Comparison of ENCODE assay signal across 14 cellular contexts in genomic region chr11:84549221-84549620, GRCh38.
DNase-seq lines count a peak whose midpoint lies in the region; ATAC-seq and TF ChIP-seq lines count a peak whose summit lies in the region.
"Had no signal": no experiment of that assay in that cellular context is flagged by ENCODE, and none has a peak within 500 bp of the region (broad histone marks: within the 10 kb centered on the region; RNA-seq: fewer than 3 reads in every experiment).

No MANE protein-coding gene starts in this region.

- TF ChIP-seq CTCF in GM12864 (IDR thresholded peaks at IDR 0.05; ENCODE audit: low read depth, low read length, missing control alignments) (no peak), activated B cell treated with CpG ODN at 0.5 μM for 24 hours (IDR thresholded peaks at IDR 0.05) (no peak), body of pancreas (IDR thresholded peaks at IDR 0.05) (no peak)

- TF ChIP-seq POLR2A in erythroblast (IDR thresholded peaks at IDR 0.05; ENCODE audit: low read length) (no peak), body of pancreas (IDR thresholded peaks at IDR 0.05) (no peak)

- no peaks in the 10 kb centered on the region for H3K9me3 Mint-ChIP-seq in activated B cell treated with CpG ODN at 0.5 μM for 24 hours
- H3K9me3 Mint-ChIP-seq: GM23338 had no signal

- CTCF ChIA-PET in activated B cell treated with CpG ODN at 0.5 μM for 24 hours (lab: Charles Lee), result interaction anchor here (0.8 to 2.1 kb wide), 2 partner anchors 10 to 14 kb away, joined by 3 to 7 read pairs; no protein-coding TSS in a partner anchor

- ATAC-seq in GM21390 (IDR thresholded peaks at IDR 0.05; ENCODE audit: unreplicated experiment), result peak; percentile 95
- ATAC-seq in HG03097 (IDR thresholded peaks at IDR 0.05; ENCODE audit: low FRiP score, unreplicated experiment), result peak; percentile 93
- peak; percentile 91 for ATAC-seq in activated B cell treated with CpG ODN at 0.5 μM for 24 hours (ENCODE audit: low read depth)
- no peak for ATAC-seq in body of pancreas
- ATAC-seq: CD8-positive, alpha-beta T cell; GM23338; heart right ventricle; natural killer cell had no signal

- H3K9me3 ChIP-seq in body of pancreas, result no peaks in the 10 kb centered on the region
- H3K9me3 ChIP-seq: heart right ventricle had no signal

- no peaks in the 10 kb centered on the region for H3K36me3 ChIP-seq in body of pancreas (replicated peaks in 1 of 2; ENCODE audit: insufficient read depth in 1 of 2, low read depth in 2 of 2)
- H3K36me3 ChIP-seq: heart right ventricle had no signal

- peak overlapping the region; percentile 69 for H3K27ac Mint-ChIP-seq in activated B cell treated with CpG ODN at 0.5 μM for 24 hours
- H3K27ac Mint-ChIP-seq: CD8-positive, alpha-beta T cell; GM23338; natural killer cell had no signal

- DNase-seq in GM12864 (ENCODE audit: low read depth), result peak; percentile 43
- no peak for DNase-seq in activated B cell treated with CpG ODN at 0.5 μM for 24 hours
- no peak for DNase-seq in erythroblast (lab: John Stamatoyannopoulos, UW)
- no peak for DNase-seq in NCI-H2107 treated with DMSO at 0.1 percent for 48 hours (lab: John Stamatoyannopoulos, UW; ENCODE audit: unreplicated experiment)
- no peak for DNase-seq in NCI-H146 treated with DMSO at 0.1 percent for 48 hours (lab: John Stamatoyannopoulos, UW; ENCODE audit: unreplicated experiment)
- DNase-seq in body of pancreas, result no peak
- DNase-seq: CD8-positive, alpha-beta T cell; heart right ventricle; natural killer cell; NCI-H1417 treated with DMSO at 0.1 percent for 48 hours; stimulated activated CD4-positive, alpha-beta T cell treated with anti-CD3 and anti-CD28 coated beads, Interleukin-4, amount 100 ng/mL, for 1 hour had no signal

- no peak overlapping the region for H3K27ac ChIP-seq in body of pancreas
- H3K27ac ChIP-seq: heart right ventricle had no signal

- H3K36me3 Mint-ChIP-seq in activated B cell treated with CpG ODN at 0.5 μM for 24 hours (ENCODE audit: low read depth), result no peaks in the 10 kb centered on the region
- H3K36me3 Mint-ChIP-seq: CD8-positive, alpha-beta T cell; natural killer cell had no signal

- peaks cover 25% of the 10 kb centered on the region for H3K4me1 Mint-ChIP-seq in activated B cell treated with CpG ODN at 0.5 μM for 24 hours
- H3K4me1 Mint-ChIP-seq: natural killer cell had no signal

- H3K27me3 ChIP-seq in body of pancreas, result no peaks in the 10 kb centered on the region
- H3K27me3 ChIP-seq: heart right ventricle had no signal

- POLR2A ChIA-PET in activated B cell treated with CpG ODN at 0.5 μM for 24 hours (lab: Charles Lee), result no interaction called here

- peak overlapping the region; percentile 13 for H3K4me3 Mint-ChIP-seq in activated B cell treated with CpG ODN at 0.5 μM for 24 hours
- H3K4me3 Mint-ChIP-seq: CD8-positive, alpha-beta T cell; GM23338; natural killer cell had no signal

- 58 to 63% methylated on average over 3 of the region's 3 CpGs for WGBS in body of pancreas, 2 donors

- no peaks in the 10 kb centered on the region for H3K4me1 ChIP-seq in body of pancreas
- H3K4me1 ChIP-seq: heart right ventricle had no signal

- no peaks in the 10 kb centered on the region for H3K27me3 Mint-ChIP-seq in activated B cell treated with CpG ODN at 0.5 μM for 24 hours

- intact Hi-C loops in activated B cell treated with CpG ODN at 0.5 μM for 24 hours (cut with micrococcal nuclease) (no loop called here), body of pancreas (cut with DNase I) (no loop called here)

- no peak overlapping the region for H3K4me3 ChIP-seq in GM12864 (ENCODE audit: low read depth, low read length)
- H3K4me3 ChIP-seq in body of pancreas, result no peak overlapping the region
- H3K4me3 ChIP-seq: GM23338, heart right ventricle had no signal
